ENCODE assay signal across 1 cellular context in the genomic region with DNA sequence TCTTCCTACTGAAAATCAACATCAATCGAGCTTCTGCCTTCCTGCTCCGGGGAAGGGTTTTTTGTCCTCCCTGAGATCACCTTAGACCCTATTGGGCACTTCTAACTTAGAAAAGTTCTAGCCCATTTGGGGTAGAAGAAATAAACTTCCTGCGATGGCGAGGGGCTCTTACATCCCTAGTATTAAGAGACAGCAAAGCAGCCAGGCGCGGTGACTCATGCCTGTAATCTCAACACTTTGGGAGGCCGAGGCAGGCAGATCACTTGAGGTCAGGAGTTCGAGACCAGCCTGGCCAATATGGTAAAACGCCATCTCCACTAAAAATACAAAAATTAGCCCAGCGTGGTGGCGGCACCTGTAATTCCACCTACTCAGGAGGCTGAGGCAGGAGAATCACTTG.
TF ChIP-seq lines count a peak whose summit lies in the region.
"Not testable (repeated sequence)": the region's sequence is repeated elsewhere in the genome, so short reads cannot be mapped to it uniquely, and the experiment has no call there.

No MANE protein-coding gene starts in this region.

TF ChIP-seq in K562, 482 proteins besides CTCF, POLR2A, EP300 and RAD21:
- peak; percentile 47 for TF ChIP-seq ATF3 (IDR thresholded peaks at IDR 0.05)
- TF ChIP-seq ATF3 (CRISPR knock-in tag; conservative IDR thresholded peaks at IDR 0.05); JUND (tag; IDR thresholded peaks at IDR 0.05; ENCODE audit: borderline replicate concordance, low read depth, low read length): not testable (repeated sequence)
- TF ChIP-seq JUND (IDR thresholded peaks at IDR 0.05; ENCODE audit: borderline replicate concordance, low read depth, low read length): 0 out of 2 replicates have a peak, but pooled peaks have one; percentile 7
TF ChIP-seq in K562: peak in this region for 2; not testable (repeated sequence) for 480.
